In the genomic region with DNA sequence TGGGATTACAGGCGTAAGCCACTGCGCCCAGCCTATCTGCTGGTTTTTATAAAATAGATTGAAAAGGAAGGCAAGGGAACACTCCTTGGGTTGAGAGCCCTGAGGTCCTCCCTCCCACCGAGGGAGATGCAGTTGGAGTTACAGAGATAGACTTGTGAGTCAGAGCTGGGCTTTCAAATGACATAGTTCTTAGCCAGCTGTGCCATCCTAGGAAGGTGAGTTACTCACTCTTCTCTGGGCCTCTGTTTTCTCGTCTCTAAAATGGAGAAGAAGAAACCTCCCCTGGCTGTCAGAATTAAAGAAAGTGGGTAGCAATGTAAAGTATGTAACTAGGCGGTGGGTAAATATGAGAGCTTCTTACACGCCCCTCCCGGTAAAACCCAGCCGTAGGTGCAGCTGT, we compare ENCODE assay signal across 18 cellular contexts. TPM values are rescaled to one million over a fixed set of nuclear protein-coding genes. Genes with fewer than 3 reads are reported as not detected.
DNase-seq lines count a peak whose midpoint lies in the region; ATAC-seq and TF ChIP-seq lines count a peak whose summit lies in the region.
"Had no signal": no experiment of that assay in that cellular context is flagged by ENCODE, and none has a peak within 500 bp of the region (broad histone marks: within the 10 kb centered on the region; RNA-seq: fewer than 3 reads in every experiment).

No MANE protein-coding gene starts in this region.

- H3K9me3 ChIP-seq in ascending aorta: no peaks in the 10 kb centered on the region
- H3K9me3 ChIP-seq: vagina had no signal

- no peak for DNase-seq in stimulated activated naive CD8-positive, alpha-beta T cell treated with anti-CD3 and anti-CD28 coated beads, Interleukin-15, Interleukin-2, amounts not matched to agents 100 U/mL and 50 U/mL, for 24 hours
- no peak for DNase-seq in stimulated activated naive CD8-positive, alpha-beta T cell treated with anti-CD3 and anti-CD28 coated beads, Interleukin-15, amount 100 ng/mL, for 72 hours
- DNase-seq in ascending aorta (ENCODE audit: low spot score in 2 of 2) (no peak), kidney epithelial cell (ENCODE audit: low read depth) (peak; percentile 65), NCI-H69 (lab: John Stamatoyannopoulos, UW) (no peak), NCI-H510A treated with DMSO at 0.1 percent for 48 hours (lab: John Stamatoyannopoulos, UW) (no peak)
- no peak for DNase-seq in stimulated activated CD4-positive, alpha-beta T cell treated with anti-CD3 and anti-CD28 coated beads, Interleukin-4, amount 100 ng/mL, for 4 hours
- DNase-seq: activated CD4-positive, CD25-positive, alpha-beta regulatory T cell treated with anti-CD3 and anti-CD28 coated beads, Interleukin-2, amount 50 U/mL, for 72 hours; activated T-cell treated with anti-CD3 and anti-CD28 coated beads, Interleukin-2, amount 50 U/mL, for 72 hours; AML-193; amniotic stem cell; DMS79 treated with DMSO at 0.1 percent for 48 hours; effector CD4-positive, alpha-beta T cell; NCI-H2171 treated with DMSO at 0.1 percent for 48 hours had no signal

- H3K36me3 ChIP-seq in ascending aorta (no peaks in the 10 kb centered on the region), kidney epithelial cell (ENCODE audit: control insufficient read depth, insufficient read depth, low read length) (no peaks in the 10 kb centered on the region)
- H3K36me3 ChIP-seq: vagina had no signal

- peaks cover 34% of the 10 kb centered on the region for H3K4me1 Mint-ChIP-seq in stimulated activated naive CD8-positive, alpha-beta T cell treated with anti-CD3 and anti-CD28 coated beads, Interleukin-15, amount 100 ng/mL, for 72 hours

- intact Hi-C loops in ascending aorta (cut with DNase I): loop anchor here (5.0 kb wide), 1 partner anchor 37 kb away; the partner anchor contains the start of gene RAB17

- H3K27me3 Mint-ChIP-seq in stimulated activated naive CD8-positive, alpha-beta T cell treated with anti-CD3 and anti-CD28 coated beads, Interleukin-15, amount 100 ng/mL, for 72 hours: peaks cover 37% of the 10 kb centered on the region

- H3K27ac Mint-ChIP-seq in stimulated activated naive CD8-positive, alpha-beta T cell treated with anti-CD3 and anti-CD28 coated beads, Interleukin-15, amount 100 ng/mL, for 72 hours: no peak overlapping the region
- H3K27ac Mint-ChIP-seq: activated T-cell treated with anti-CD3 and anti-CD28 coated beads, Interleukin-2, amount 50 U/mL, for 72 hours had no signal

- TF ChIP-seq CTCF in ascending aorta (IDR thresholded peaks at IDR 0.05) (no peak), kidney epithelial cell (IDR thresholded peaks at IDR 0.05; ENCODE audit: insufficient read depth, low read length, poor library complexity, severe bottlenecking) (no peak)

- ATAC-seq in stimulated activated naive CD8-positive, alpha-beta T cell treated with anti-CD3 and anti-CD28 coated beads, Interleukin-15, Interleukin-2, amounts not matched to agents 100 U/mL and 50 U/mL, for 24 hours: peak; percentile 53
- no peak for ATAC-seq in stimulated activated naive CD8-positive, alpha-beta T cell treated with anti-CD3 and anti-CD28 coated beads, Interleukin-15, amount 100 ng/mL, for 72 hours
- ATAC-seq in GM19035 (IDR thresholded peaks at IDR 0.05; ENCODE audit: unreplicated experiment): no peak

- H3K27ac ChIP-seq in ascending aorta: peak overlapping the region; percentile 84 to 91
- H3K27ac ChIP-seq: hepatocyte, vagina had no signal

- H3K9me3 Mint-ChIP-seq in stimulated activated naive CD8-positive, alpha-beta T cell treated with anti-CD3 and anti-CD28 coated beads, Interleukin-15, amount 100 ng/mL, for 72 hours: peaks cover 2 to 5% of the 10 kb centered on the region in 2 donors

- peaks cover 30 to 64% of the 10 kb centered on the region in 2 donors for H3K4me1 ChIP-seq in ascending aorta

- H3K4me3 Mint-ChIP-seq in stimulated activated naive CD8-positive, alpha-beta T cell treated with anti-CD3 and anti-CD28 coated beads, Interleukin-15, amount 100 ng/mL, for 72 hours: no peak overlapping the region

- H3K4me3 ChIP-seq in ascending aorta (peak overlapping the region in 1 of 2 donors; percentile 97), kidney epithelial cell (ENCODE audit: low read depth, low read length) (no peak overlapping the region)
- H3K4me3 ChIP-seq: hepatocyte, vagina had no signal

- no peaks in the 10 kb centered on the region for H3K27me3 ChIP-seq in ascending aorta
- peaks cover 3% of the 10 kb centered on the region for H3K27me3 ChIP-seq in kidney epithelial cell (ENCODE audit: control insufficient read depth, insufficient read depth, low read length)
- H3K27me3 ChIP-seq: hepatocyte, vagina had no signal

RNA-seq across cellular contexts. Expression of gene LRRFIP1, which starts 2.4 kb away (rescaled TPM):
- total RNA-seq in ascending aorta (133 TPM), kidney epithelial cell (89.0 and 97.5 TPM in 2 replicates)

RNA-seq across cellular contexts. Expression of gene RAB17, which starts 39.2 kb away (rescaled TPM):
- total RNA-seq in ascending aorta (0.32 TPM), kidney epithelial cell (10.7 and 12.1 TPM in 2 replicates)
- total RNA-seq: T-helper 1 cell treated with Interleukin-12 subunit alpha and Interleukin-12 subunit beta and Interleukin-4 antibody, amounts not matched to agents 30 ng/mL and 1 ng/mL, for 36 hours; vagina had no signal
